Comparison of ENCODE assay signal across 1 cellular context in genomic region chr17:39920218-39921210, GRCh38.
TF ChIP-seq lines count a peak whose summit lies in the region.

No MANE protein-coding gene starts in this region.

TF ChIP-seq in HepG2, 621 proteins besides CTCF, POLR2A, EP300 and RAD21 (continued from another document and continues in another):
- TF ChIP-seq CREBL2 (CRISPR knock-in tag; IDR thresholded peaks at IDR 0.05; ENCODE audit: borderline replicate concordance) (no peak), E2F2 (CRISPR knock-in tag; IDR thresholded peaks at IDR 0.05; ENCODE audit: borderline replicate concordance) (no peak), TEAD2 (CRISPR knock-in tag; IDR thresholded peaks at IDR 0.05) (no peak), RNF2 (conservative IDR thresholded peaks at IDR 0.05; ENCODE audit: low read depth) (no peak), HNF4G (IDR thresholded peaks at IDR 0.05; ENCODE audit: borderline replicate concordance, low read depth, low read length) (no peak), HNF4G (CRISPR knock-in tag; IDR thresholded peaks at IDR 0.05; ENCODE audit: borderline replicate concordance, low read depth) (0 out of 2 replicates have a peak, but pooled peaks have one; percentile 44), GMEB2 (CRISPR knock-in tag; IDR thresholded peaks at IDR 0.05; ENCODE audit: low read depth) (no peak), ZNF24 (IDR thresholded peaks at IDR 0.05) (no peak), NFRKB (IDR thresholded peaks at IDR 0.05) (no peak), DNMT3B (CRISPR knock-in tag; conservative IDR thresholded peaks at IDR 0.05) (no peak), KDM3A (CRISPR knock-in tag; IDR thresholded peaks at IDR 0.05; ENCODE audit: low read depth) (no peak), ZNF564 (CRISPR knock-in tag; IDR thresholded peaks at IDR 0.05) (no peak), SRSF1 (optimal IDR thresholded peaks at IDR 0.05; ENCODE audit: low read depth, low read length) (no peak), ZNF3 (CRISPR knock-in tag; IDR thresholded peaks at IDR 0.05) (no peak), ZNF225 (CRISPR knock-in tag; IDR thresholded peaks at IDR 0.05) (no peak), ZNF329 (CRISPR knock-in tag; IDR thresholded peaks at IDR 0.05; ENCODE audit: low read depth) (no peak), PLRG1 (conservative IDR thresholded peaks at IDR 0.05) (no peak), PAX8 (CRISPR knock-in tag; IDR thresholded peaks at IDR 0.05; ENCODE audit: borderline replicate concordance) (no peak), ZNF879 (CRISPR knock-in tag; IDR thresholded peaks at IDR 0.05) (no peak), RNF219 (CRISPR knock-in tag; IDR thresholded peaks at IDR 0.05) (no peak), ZNF30 (CRISPR knock-in tag; IDR thresholded peaks at IDR 0.05) (no peak), TARDBP (CRISPR knock-in tag; IDR thresholded peaks at IDR 0.05) (no peak), EHMT2 (IDR thresholded peaks at IDR 0.05; ENCODE audit: borderline replicate concordance, low read depth, low read length) (no peak)
- TF ChIP-seq, protein P1, sequence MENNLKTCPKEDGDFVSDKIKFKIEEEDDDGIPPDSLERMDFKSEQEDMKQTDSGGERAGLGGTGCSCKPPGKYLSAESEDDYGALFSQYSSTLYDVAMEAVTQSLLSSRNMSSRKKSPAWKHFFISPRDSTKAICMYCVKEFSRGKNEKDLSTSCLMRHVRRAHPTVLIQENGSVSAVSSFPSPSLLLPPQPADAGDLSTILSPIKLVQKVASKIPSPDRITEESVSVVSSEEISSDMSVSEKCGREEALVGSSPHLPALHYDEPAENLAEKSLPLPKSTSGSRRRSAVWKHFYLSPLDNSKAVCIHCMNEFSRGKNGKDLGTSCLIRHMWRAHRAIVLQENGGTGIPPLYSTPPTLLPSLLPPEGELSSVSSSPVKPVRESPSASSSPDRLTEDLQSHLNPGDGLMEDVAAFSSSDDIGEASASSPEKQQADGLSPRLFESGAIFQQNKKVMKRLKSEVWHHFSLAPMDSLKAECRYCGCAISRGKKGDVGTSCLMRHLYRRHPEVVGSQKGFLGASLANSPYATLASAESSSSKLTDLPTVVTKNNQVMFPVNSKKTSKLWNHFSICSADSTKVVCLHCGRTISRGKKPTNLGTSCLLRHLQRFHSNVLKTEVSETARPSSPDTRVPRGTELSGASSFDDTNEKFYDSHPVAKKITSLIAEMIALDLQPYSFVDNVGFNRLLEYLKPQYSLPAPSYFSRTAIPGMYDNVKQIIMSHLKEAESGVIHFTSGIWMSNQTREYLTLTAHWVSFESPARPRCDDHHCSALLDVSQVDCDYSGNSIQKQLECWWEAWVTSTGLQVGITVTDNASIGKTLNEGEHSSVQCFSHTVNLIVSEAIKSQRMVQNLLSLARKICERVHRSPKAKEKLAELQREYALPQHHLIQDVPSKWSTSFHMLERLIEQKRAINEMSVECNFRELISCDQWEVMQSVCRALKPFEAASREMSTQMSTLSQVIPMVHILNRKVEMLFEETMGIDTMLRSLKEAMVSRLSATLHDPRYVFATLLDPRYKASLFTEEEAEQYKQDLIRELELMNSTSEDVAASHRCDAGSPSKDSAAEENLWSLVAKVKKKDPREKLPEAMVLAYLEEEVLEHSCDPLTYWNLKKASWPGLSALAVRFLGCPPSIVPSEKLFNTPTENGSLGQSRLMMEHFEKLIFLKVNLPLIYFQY (CRISPR knock-in tag; IDR thresholded peaks at IDR 0.05; ENCODE audit: borderline replicate concordance) = no peak
- TF ChIP-seq, protein P2, sequence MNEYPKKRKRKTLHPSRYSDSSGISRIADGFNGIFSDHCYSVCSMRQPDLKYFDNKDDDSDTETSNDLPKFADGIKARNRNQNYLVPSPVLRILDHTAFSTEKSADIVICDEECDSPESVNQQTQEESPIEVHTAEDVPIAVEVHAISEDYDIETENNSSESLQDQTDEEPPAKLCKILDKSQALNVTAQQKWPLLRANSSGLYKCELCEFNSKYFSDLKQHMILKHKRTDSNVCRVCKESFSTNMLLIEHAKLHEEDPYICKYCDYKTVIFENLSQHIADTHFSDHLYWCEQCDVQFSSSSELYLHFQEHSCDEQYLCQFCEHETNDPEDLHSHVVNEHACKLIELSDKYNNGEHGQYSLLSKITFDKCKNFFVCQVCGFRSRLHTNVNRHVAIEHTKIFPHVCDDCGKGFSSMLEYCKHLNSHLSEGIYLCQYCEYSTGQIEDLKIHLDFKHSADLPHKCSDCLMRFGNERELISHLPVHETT (CRISPR knock-in tag; conservative IDR thresholded peaks at IDR 0.05) = no peak
- TF ChIP-seq, protein P3, sequence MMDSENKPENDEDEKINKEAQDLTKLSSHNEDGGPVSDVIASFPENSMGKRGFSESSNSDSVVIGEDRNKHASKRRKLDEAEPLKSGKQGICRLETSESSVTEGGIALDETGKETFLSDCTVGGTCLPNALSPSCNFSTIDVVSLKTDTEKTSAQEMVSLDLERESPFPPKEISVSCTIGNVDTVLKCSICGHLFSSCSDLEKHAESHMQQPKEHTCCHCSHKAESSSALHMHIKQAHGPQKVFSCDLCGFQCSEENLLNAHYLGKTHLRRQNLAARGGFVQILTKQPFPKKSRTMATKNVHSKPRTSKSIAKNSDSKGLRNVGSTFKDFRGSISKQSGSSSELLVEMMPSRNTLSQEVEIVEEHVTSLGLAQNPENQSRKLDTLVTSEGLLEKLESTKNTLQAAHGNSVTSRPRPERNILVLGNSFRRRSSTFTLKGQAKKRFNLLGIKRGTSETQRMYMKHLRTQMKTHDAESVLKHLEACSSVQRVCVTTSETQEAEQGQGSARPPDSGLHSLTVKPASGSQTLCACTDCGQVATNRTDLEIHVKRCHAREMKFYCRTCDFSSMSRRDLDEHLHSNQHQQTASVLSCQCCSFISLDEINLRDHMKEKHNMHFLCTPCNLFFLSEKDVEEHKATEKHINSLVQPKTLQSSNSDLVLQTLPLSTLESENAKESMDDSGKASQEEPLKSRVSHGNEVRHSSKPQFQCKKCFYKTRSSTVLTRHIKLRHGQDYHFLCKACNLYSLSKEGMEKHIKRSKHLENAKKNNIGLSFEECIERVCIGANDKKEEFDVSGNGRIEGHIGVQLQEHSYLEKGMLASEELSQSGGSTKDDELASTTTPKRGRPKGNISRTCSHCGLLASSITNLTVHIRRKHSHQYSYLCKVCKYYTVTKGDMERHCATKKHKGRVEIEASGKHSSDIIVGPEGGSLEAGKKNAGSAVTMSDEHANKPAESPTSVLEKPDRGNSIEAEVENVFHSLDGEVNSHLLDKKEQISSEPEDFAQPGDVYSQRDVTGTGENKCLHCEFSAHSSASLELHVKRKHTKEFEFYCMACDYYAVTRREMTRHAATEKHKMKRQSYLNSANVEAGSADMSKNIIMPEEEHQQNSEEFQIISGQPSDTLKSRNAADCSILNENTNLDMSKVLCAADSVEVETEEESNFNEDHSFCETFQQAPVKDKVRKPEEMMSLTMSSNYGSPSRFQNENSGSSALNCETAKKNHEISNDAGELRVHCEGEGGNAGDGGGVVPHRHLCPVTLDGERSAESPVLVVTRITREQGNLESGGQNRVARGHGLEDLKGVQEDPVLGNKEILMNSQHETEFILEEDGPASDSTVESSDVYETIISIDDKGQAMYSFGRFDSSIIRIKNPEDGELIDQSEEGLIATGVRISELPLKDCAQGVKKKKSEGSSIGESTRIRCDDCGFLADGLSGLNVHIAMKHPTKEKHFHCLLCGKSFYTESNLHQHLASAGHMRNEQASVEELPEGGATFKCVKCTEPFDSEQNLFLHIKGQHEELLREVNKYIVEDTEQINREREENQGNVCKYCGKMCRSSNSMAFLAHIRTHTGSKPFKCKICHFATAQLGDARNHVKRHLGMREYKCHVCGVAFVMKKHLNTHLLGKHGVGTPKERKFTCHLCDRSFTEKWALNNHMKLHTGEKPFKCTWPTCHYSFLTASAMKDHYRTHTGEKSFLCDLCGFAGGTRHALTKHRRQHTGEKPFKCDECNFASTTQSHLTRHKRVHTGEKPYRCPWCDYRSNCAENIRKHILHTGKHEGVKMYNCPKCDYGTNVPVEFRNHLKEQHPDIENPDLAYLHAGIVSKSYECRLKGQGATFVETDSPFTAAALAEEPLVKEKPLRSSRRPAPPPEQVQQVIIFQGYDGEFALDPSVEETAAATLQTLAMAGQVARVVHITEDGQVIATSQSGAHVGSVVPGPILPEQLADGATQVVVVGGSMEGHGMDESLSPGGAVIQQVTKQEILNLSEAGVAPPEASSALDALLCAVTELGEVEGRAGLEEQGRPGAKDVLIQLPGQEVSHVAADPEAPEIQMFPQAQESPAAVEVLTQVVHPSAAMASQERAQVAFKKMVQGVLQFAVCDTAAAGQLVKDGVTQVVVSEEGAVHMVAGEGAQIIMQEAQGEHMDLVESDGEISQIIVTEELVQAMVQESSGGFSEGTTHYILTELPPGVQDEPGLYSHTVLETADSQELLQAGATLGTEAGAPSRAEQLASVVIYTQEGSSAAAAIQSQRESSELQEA (CRISPR knock-in tag; IDR thresholded peaks at IDR 0.05; ENCODE audit: not compliant biosample characterization) = no peak
- TF ChIP-seq, protein P4, sequence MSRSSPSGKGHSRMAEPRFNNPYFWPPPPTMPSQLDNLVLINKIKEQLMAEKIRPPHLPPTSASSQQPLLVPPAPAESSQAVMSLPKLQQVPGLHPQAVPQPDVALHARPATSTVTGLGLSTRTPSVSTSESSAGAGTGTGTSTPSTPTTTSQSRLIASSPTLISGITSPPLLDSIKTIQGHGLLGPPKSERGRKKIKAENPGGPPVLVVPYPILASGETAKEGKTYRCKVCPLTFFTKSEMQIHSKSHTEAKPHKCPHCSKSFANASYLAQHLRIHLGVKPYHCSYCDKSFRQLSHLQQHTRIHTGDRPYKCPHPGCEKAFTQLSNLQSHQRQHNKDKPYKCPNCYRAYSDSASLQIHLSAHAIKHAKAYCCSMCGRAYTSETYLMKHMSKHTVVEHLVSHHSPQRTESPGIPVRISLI (CRISPR knock-in tag; IDR thresholded peaks at IDR 0.05; ENCODE audit: borderline replicate concordance) = no peak
- TF ChIP-seq, protein P5, sequence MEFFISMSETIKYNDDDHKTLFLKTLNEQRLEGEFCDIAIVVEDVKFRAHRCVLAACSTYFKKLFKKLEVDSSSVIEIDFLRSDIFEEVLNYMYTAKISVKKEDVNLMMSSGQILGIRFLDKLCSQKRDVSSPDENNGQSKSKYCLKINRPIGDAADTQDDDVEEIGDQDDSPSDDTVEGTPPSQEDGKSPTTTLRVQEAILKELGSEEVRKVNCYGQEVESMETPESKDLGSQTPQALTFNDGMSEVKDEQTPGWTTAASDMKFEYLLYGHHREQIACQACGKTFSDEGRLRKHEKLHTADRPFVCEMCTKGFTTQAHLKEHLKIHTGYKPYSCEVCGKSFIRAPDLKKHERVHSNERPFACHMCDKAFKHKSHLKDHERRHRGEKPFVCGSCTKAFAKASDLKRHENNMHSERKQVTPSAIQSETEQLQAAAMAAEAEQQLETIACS (CRISPR knock-in tag; IDR thresholded peaks at IDR 0.05) = no peak
- TF ChIP-seq, protein P6, sequence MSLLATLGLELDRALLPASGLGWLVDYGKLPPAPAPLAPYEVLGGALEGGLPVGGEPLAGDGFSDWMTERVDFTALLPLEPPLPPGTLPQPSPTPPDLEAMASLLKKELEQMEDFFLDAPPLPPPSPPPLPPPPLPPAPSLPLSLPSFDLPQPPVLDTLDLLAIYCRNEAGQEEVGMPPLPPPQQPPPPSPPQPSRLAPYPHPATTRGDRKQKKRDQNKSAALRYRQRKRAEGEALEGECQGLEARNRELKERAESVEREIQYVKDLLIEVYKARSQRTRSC (CRISPR knock-in tag; IDR thresholded peaks at IDR 0.05; ENCODE audit: low read depth) = no peak
